In the genomic region with DNA sequence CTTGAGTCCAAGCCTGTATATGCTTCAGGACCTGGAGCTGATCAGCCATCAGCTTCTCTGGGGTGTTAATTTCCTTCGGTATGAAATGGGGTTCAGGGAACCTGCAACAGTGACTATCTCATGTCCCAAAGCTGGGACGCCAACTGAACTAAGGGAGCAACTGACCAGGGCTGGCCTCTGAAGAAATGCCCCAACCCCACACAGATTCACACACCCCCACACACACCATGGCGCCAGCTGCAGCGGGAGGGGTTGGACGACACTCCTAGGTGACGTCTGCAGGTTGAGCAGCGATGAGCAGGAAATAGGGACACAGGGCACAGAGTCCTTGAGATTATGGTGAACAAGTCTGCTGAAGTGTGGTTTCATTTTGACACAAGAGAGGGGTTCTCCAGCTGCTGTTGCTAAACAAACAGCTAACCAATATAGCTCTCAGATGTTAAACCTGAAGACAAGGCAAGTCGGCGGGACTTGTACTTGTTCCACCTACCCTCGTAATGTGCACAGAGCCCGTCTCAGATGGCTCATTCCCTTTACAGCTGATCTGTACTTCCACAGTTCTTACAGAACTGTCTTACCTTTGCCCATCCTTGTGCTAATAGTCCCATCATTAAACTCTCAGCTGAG, we compare ENCODE assay signal across 10 cellular contexts. TPM values are rescaled to one million over a fixed set of nuclear protein-coding genes. Genes with fewer than 3 reads are reported as not detected.
A peak's percentile ranks its signal among the peaks of the same experiment; 100 is the strongest.
DNase-seq lines count a peak whose midpoint lies in the region; ATAC-seq and TF ChIP-seq lines count a peak whose summit lies in the region.
"Had no signal": no experiment of that assay in that cellular context is flagged by ENCODE, and none has a peak within 500 bp of the region (broad histone marks: within the 10 kb centered on the region; RNA-seq: fewer than 3 reads in every experiment).

No MANE protein-coding gene starts in this region.

- peak; percentile 88 for ATAC-seq in GM21367 (IDR thresholded peaks at IDR 0.05; ENCODE audit: unreplicated experiment)
- ATAC-seq in HG03565 (IDR thresholded peaks at IDR 0.05; ENCODE audit: unreplicated experiment), result peak; percentile 84
- peak; percentile 73 for ATAC-seq in activated naive CD8-positive, alpha-beta T cell treated with anti-CD3 and anti-CD28 coated beads, Interleukin-2, amount 50 U/mL, for 24 hours

- POLR2A ChIA-PET in RWPE1 (lab: Yijun Ruan, JAX; ENCODE audit: low non-redundant PET), result interaction anchor here (1.1 kb wide), 1 partner anchor 15 kb away, joined by 3 read pairs; no protein-coding TSS in a partner anchor

- H3K36me3 Mint-ChIP-seq in activated naive CD8-positive, alpha-beta T cell treated with anti-CD3 and anti-CD28 coated beads, Interleukin-2, amount 50 U/mL, for 24 hours (ENCODE audit: low read depth), result no peaks in the 10 kb centered on the region

- peaks cover 5% of the 10 kb centered on the region for H3K9me3 Mint-ChIP-seq in activated naive CD8-positive, alpha-beta T cell treated with anti-CD3 and anti-CD28 coated beads, Interleukin-2, amount 50 U/mL, for 24 hours

- peak; percentile 85 for DNase-seq in GM12864 (ENCODE audit: low read depth)
- DNase-seq in activated naive CD8-positive, alpha-beta T cell treated with anti-CD3 and anti-CD28 coated beads, Interleukin-2, amount 50 U/mL, for 24 hours, result no peak
- DNase-seq in NCI-H146 (lab: John Stamatoyannopoulos, UW), result no peak
- DNase-seq in kidney tubule cell (ENCODE audit: low spot score), result no peak
- no peak for DNase-seq in RWPE1 (ENCODE audit: low spot score)
- DNase-seq in occipital lobe (lab: John Stamatoyannopoulos, UW), result no peak

- TF ChIP-seq CTCF in GM12864 (IDR thresholded peaks at IDR 0.05; ENCODE audit: low read depth, low read length, missing control alignments) (no peak), RWPE1 (conservative IDR thresholded peaks at IDR 0.05; ENCODE audit: low read depth) (no peak)

- no peak overlapping the region for H3K27ac Mint-ChIP-seq in activated naive CD8-positive, alpha-beta T cell treated with anti-CD3 and anti-CD28 coated beads, Interleukin-2, amount 50 U/mL, for 24 hours

- H3K27me3 Mint-ChIP-seq in activated naive CD8-positive, alpha-beta T cell treated with anti-CD3 and anti-CD28 coated beads, Interleukin-2, amount 50 U/mL, for 24 hours, result no peaks in the 10 kb centered on the region

- peak overlapping the region; percentile 45 for H3K4me3 ChIP-seq in GM12864 (ENCODE audit: low read depth, low read length)

- no peak overlapping the region for H3K4me3 Mint-ChIP-seq in activated naive CD8-positive, alpha-beta T cell treated with anti-CD3 and anti-CD28 coated beads, Interleukin-2, amount 50 U/mL, for 24 hours

- no peak overlapping the region for H3K27ac ChIP-seq in RWPE1
- H3K27ac ChIP-seq: HL-60, parathyroid adenoma had no signal

- CTCF ChIA-PET in RWPE1 (lab: Yijun Ruan, JAX), result interaction anchor here (0.9 kb wide), 1 partner anchor 33 kb away, joined by 3 read pairs; no protein-coding TSS in a partner anchor

- H3K4me1 Mint-ChIP-seq in activated naive CD8-positive, alpha-beta T cell treated with anti-CD3 and anti-CD28 coated beads, Interleukin-2, amount 50 U/mL, for 24 hours, result peaks cover 8% of the 10 kb centered on the region

RNA-seq across cellular contexts. Expression of a gene that starts 7.5 kb away (rescaled TPM):
- 2.5 TPM for total RNA-seq in occipital lobe
